ENCODE assay signal across 18 cellular contexts in the genomic region with DNA sequence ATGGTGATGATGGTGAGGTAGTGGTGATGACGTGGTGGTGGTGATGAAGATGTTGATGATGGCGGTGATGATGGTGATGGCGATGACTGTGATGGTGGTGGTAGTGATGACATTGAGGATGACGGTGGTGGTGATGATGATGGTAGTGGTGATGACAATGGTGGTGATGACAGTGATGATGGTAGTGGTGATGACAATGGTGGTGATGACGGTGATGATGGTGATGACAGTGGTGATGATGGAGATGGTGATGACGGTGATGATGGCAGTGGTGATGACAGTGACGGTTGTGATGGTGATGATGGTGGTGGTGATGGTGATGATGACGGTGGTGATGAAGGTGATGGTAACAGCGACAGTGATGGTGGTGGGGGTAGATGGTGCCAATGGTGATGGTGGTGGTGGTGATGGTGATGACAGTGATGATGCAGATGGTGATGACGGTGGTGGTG.
"Had no signal": no experiment of that assay in that cellular context is flagged by ENCODE, and none has a peak within 500 bp of the region (broad histone marks: within the 10 kb centered on the region; RNA-seq: fewer than 3 reads in every experiment).

No MANE protein-coding gene starts in this region.

- H3K4me1 Mint-ChIP-seq: activated B cell treated with CpG ODN at 0.5 μM for 24 hours, endodermal cell, mesothelial cell of epicardium had no signal

- H3K9me3 ChIP-seq: right atrium auricular region, upper lobe of left lung had no signal

- H3K4me3 ChIP-seq: dorsolateral prefrontal cortex, lung, right atrium auricular region, skin epidermis, upper lobe of left lung had no signal

- H3K36me3 ChIP-seq: right atrium auricular region had no signal

- DNase-seq: activated B cell treated with CpG ODN at 0.5 μM for 24 hours; activated CD4-positive, alpha-beta memory T cell treated with anti-CD3 and anti-CD28 coated beads for 36 hours; activated CD4-positive, alpha-beta T cell treated with anti-CD3 and anti-CD28 coated beads for 4 hours; activated naive CD4-positive, alpha-beta T cell treated with anti-CD3 and anti-CD28 coated beads, Interleukin-2, amount 10 ng/mL, durations not matched to agents 7 days and 5 days; activated T-cell treated with anti-CD3 and anti-CD28 coated beads for 4 hours; amniotic stem cell; dorsolateral prefrontal cortex; endodermal cell; foreskin melanocyte; kidney; stimulated activated naive CD8-positive, alpha-beta T cell treated with anti-CD3 and anti-CD28 coated beads, Interleukin-15, amount 100 ng/mL, for 72 hours; T-cell; upper lobe of left lung had no signal

- H3K27ac ChIP-seq: right atrium auricular region, skin epidermis, upper lobe of left lung had no signal

- H3K27ac Mint-ChIP-seq: activated B cell treated with CpG ODN at 0.5 μM for 24 hours; activated CD4-positive, alpha-beta memory T cell treated with anti-CD3 and anti-CD28 coated beads for 36 hours; activated naive CD4-positive, alpha-beta T cell treated with anti-CD3 and anti-CD28 coated beads, Interleukin-2, amount 10 ng/mL, durations not matched to agents 7 days and 5 days; endodermal cell; mesothelial cell of epicardium; progenitor cell of endocrine pancreas; stimulated activated naive CD8-positive, alpha-beta T cell treated with anti-CD3 and anti-CD28 coated beads, Interleukin-15, amount 100 ng/mL, for 72 hours; T-cell had no signal

- H3K4me1 ChIP-seq: right atrium auricular region had no signal

- H3K4me3 Mint-ChIP-seq: activated B cell treated with CpG ODN at 0.5 μM for 24 hours; activated CD4-positive, alpha-beta memory T cell treated with anti-CD3 and anti-CD28 coated beads for 36 hours; activated naive CD4-positive, alpha-beta T cell treated with anti-CD3 and anti-CD28 coated beads, Interleukin-2, amount 10 ng/mL, durations not matched to agents 7 days and 5 days; endodermal cell; mesothelial cell of epicardium; stimulated activated naive CD8-positive, alpha-beta T cell treated with anti-CD3 and anti-CD28 coated beads, Interleukin-15, amount 100 ng/mL, for 72 hours; T-cell had no signal

- H3K27me3 Mint-ChIP-seq: activated B cell treated with CpG ODN at 0.5 μM for 24 hours; activated CD4-positive, alpha-beta memory T cell treated with anti-CD3 and anti-CD28 coated beads for 36 hours; activated naive CD4-positive, alpha-beta T cell treated with anti-CD3 and anti-CD28 coated beads, Interleukin-2, amount 10 ng/mL, durations not matched to agents 7 days and 5 days; progenitor cell of endocrine pancreas; stimulated activated naive CD8-positive, alpha-beta T cell treated with anti-CD3 and anti-CD28 coated beads, Interleukin-15, amount 100 ng/mL, for 72 hours; T-cell had no signal

- H3K9me3 Mint-ChIP-seq: activated B cell treated with CpG ODN at 0.5 μM for 24 hours; activated CD4-positive, alpha-beta memory T cell treated with anti-CD3 and anti-CD28 coated beads for 36 hours; endodermal cell; mesothelial cell of epicardium had no signal

- H3K27me3 ChIP-seq: dorsolateral prefrontal cortex, right atrium auricular region, upper lobe of left lung had no signal
